ENCODE assay signal across 9 cellular contexts in genomic region chr9:137156567-137157375, GRCh38. TPM values are rescaled to one million over a fixed set of nuclear protein-coding genes. Genes with fewer than 3 reads are reported as not detected.
DNase-seq lines count a peak whose midpoint lies in the region; ATAC-seq and TF ChIP-seq lines count a peak whose summit lies in the region.
"Had no signal": no experiment of that assay in that cellular context is flagged by ENCODE, and none has a peak within 500 bp of the region (broad histone marks: within the 10 kb centered on the region; RNA-seq: fewer than 3 reads in every experiment).

No MANE protein-coding gene starts in this region.

- peaks cover 13 to 24% of the 10 kb centered on the region in 2 donors for H3K27me3 ChIP-seq in right atrium auricular region
- H3K27me3 ChIP-seq in spleen (replicated peaks in 1 of 7), result peaks cover 3 to 75% (median 63%) of the 10 kb centered on the region in 7 donors

- no peaks in the 10 kb centered on the region for H3K36me3 Mint-ChIP-seq in activated CD4-positive, alpha-beta memory T cell treated with anti-CD3 and anti-CD28 coated beads for 36 hours

- intact Hi-C loops in Right ventricle myocardium inferior (cut with DNase I), result no loop called here
- intact Hi-C loops in activated CD4-positive, alpha-beta memory T cell treated with anti-CD3 and anti-CD28 coated beads for 36 hours (cut with micrococcal nuclease), result no loop called here
- intact Hi-C loops in spleen (cut with DNase I; ENCODE audit: low total_unique reads), result no loop called here

- no peak overlapping the region for H3K27ac ChIP-seq in right atrium auricular region
- H3K27ac ChIP-seq in spleen, result no peak overlapping the region

- DNase-seq in Right ventricle myocardium inferior (ENCODE audit: missing footprints), result peak; percentile 74
- DNase-seq in right atrium auricular region (ENCODE audit: low spot score), result no peak
- DNase-seq in activated CD4-positive, alpha-beta memory T cell treated with anti-CD3 and anti-CD28 coated beads for 36 hours, result peak; percentile 69
- no peak for DNase-seq in spleen
- no peak for DNase-seq in GM19240 (ENCODE audit: insufficient read length, low spot score)
- no peak for DNase-seq in globus pallidus (ENCODE audit: low spot score)

- H3K4me3 ChIP-seq in right atrium auricular region (peak overlapping the region in 1 of 2 donors; percentile 16), spleen (peak overlapping the region in 5 of 8 donors; percentile 17 to 55 (median 19))

- ATAC-seq in Right ventricle myocardium inferior (no peak), esophagus mucosa (peak; percentile 72), GM18907 (IDR thresholded peaks at IDR 0.05; ENCODE audit: unreplicated experiment) (no peak)

- 0 to 11% (median 4%) methylated on average over 12 to 65 of the region's 65 CpGs for WGBS in spleen, 5 donors

- CTCF ChIA-PET in activated CD4-positive, alpha-beta memory T cell treated with anti-CD3 and anti-CD28 coated beads for 36 hours (lab: Charles Lee), result interaction anchor here (0.6 to 1.7 kb wide), 6 partner anchors 19 to 266 kb away, joined by 3 to 7 read pairs (median 3); partner anchors contain the start of genes EXD3, NPDC1 and RNF224

- H3K9me3 ChIP-seq in right atrium auricular region (no peaks in the 10 kb centered on the region), spleen (no peaks in the 10 kb centered on the region)

- no peak for TF ChIP-seq POLR2A in spleen (IDR thresholded peaks at IDR 0.05)

- H3K4me1 Mint-ChIP-seq in activated CD4-positive, alpha-beta memory T cell treated with anti-CD3 and anti-CD28 coated beads for 36 hours (ENCODE audit: low read depth), result peaks cover 9% of the 10 kb centered on the region

- POLR2A ChIA-PET in activated CD4-positive, alpha-beta memory T cell treated with anti-CD3 and anti-CD28 coated beads for 36 hours (lab: Charles Lee), result no interaction called here

- H3K36me3 ChIP-seq in right atrium auricular region (no peaks in the 10 kb centered on the region), spleen (no peaks in the 10 kb centered on the region)

- H3K4me3 Mint-ChIP-seq in activated CD4-positive, alpha-beta memory T cell treated with anti-CD3 and anti-CD28 coated beads for 36 hours, result peak overlapping the region; percentile 44

- H3K4me1 ChIP-seq in right atrium auricular region (peaks cover 0 to 18% of the 10 kb centered on the region in 2 donors), spleen (peaks cover 0 to 32% (median 10%) of the 10 kb centered on the region in 6 donors)

- H3K9me3 Mint-ChIP-seq in activated CD4-positive, alpha-beta memory T cell treated with anti-CD3 and anti-CD28 coated beads for 36 hours, result no peaks in the 10 kb centered on the region

- TF ChIP-seq CTCF in right atrium auricular region (IDR thresholded peaks at IDR 0.05), result no peak
- no peak for TF ChIP-seq CTCF in spleen (IDR thresholded peaks at IDR 0.05 in 8 of 11, conservative IDR thresholded peaks at IDR 0.05 in 3 of 11)

- peaks cover 29% of the 10 kb centered on the region for H3K27me3 Mint-ChIP-seq in activated CD4-positive, alpha-beta memory T cell treated with anti-CD3 and anti-CD28 coated beads for 36 hours

- H3K27ac Mint-ChIP-seq in activated CD4-positive, alpha-beta memory T cell treated with anti-CD3 and anti-CD28 coated beads for 36 hours, result no peak overlapping the region

RNA-seq across cellular contexts. Expression of gene LRRC26, which starts 13.1 kb away (rescaled TPM):
- not detected for total RNA-seq in Right ventricle myocardium inferior
- not detected for total RNA-seq in right atrium auricular region
- total RNA-seq in activated CD4-positive, alpha-beta memory T cell treated with anti-CD3 and anti-CD28 coated beads for 36 hours, result not detected
- total RNA-seq in esophagus mucosa, result 1.6 TPM
- total RNA-seq in spleen, result under 1 TPM in 2 of 7 donors, not detected in 5; 0.28 to 0.60 TPM
- polyA plus RNA-seq in spleen, result under 1 TPM in 1 of 3 donors, not detected in 2; 0.06 TPM
- total RNA-seq: epithelial cell of proximal tubule had no signal

RNA-seq across cellular contexts. Expression of gene TMEM210, which starts 15.1 kb away (rescaled TPM):
- total RNA-seq in Right ventricle myocardium inferior (not detected), right atrium auricular region (not detected), esophagus mucosa (not detected), spleen (not detected)
- total RNA-seq in activated CD4-positive, alpha-beta memory T cell treated with anti-CD3 and anti-CD28 coated beads for 36 hours, result not detected
- polyA plus RNA-seq in spleen, result not detected
- total RNA-seq: epithelial cell of proximal tubule had no signal

RNA-seq across cellular contexts. Expression of gene GRIN1, which starts 17.8 kb away (rescaled TPM):
- total RNA-seq in Right ventricle myocardium inferior (not detected), right atrium auricular region (not detected), esophagus mucosa (0.12 TPM), spleen (under 1 TPM in 1 of 7 donors, not detected in 6; 0.70 TPM)
- total RNA-seq in activated CD4-positive, alpha-beta memory T cell treated with anti-CD3 and anti-CD28 coated beads for 36 hours, result not detected
- under 1 TPM; 0.03 to 0.07 (median 0.03) TPM for polyA plus RNA-seq in spleen
- total RNA-seq: epithelial cell of proximal tubule had no signal

RNA-seq across cellular contexts. Expression of gene ANAPC2, which starts 31.6 kb away (rescaled TPM):
- total RNA-seq in Right ventricle myocardium inferior (35.0 TPM), right atrium auricular region (10 to 100 TPM; 10.8 to 12.1 TPM), esophagus mucosa (25.0 TPM), spleen (10 to 100 TPM; 38.4 to 93.0 (median 62.2) TPM)
- 10 to 100 TPM; 36.3 to 36.9 TPM for total RNA-seq in activated CD4-positive, alpha-beta memory T cell treated with anti-CD3 and anti-CD28 coated beads for 36 hours
- 10 to 100 TPM; 27.8 to 67.4 (median 48.5) TPM for polyA plus RNA-seq in spleen

RNA-seq across cellular contexts. Expression of gene SSNA1, which starts 31.7 kb away (rescaled TPM):
- total RNA-seq in Right ventricle myocardium inferior, result 70.7 TPM
- total RNA-seq in right atrium auricular region, result 10 to 100 TPM; 67.1 to 72.0 TPM
- 10 to 100 TPM; 58.9 to 62.1 TPM for total RNA-seq in activated CD4-positive, alpha-beta memory T cell treated with anti-CD3 and anti-CD28 coated beads for 36 hours
- total RNA-seq in esophagus mucosa, result 86.8 TPM
- total RNA-seq in spleen, result 10 to 100 TPM; 38.2 to 54.3 (median 43.0) TPM
- 100 to 1,000 TPM in 1 of 3 donors, 10 to 100 TPM in 2; 82.0 to 109 (median 99.6) TPM for polyA plus RNA-seq in spleen

Comparison
In these comparisons a context has a peak if more than half of its experiments do, and no peak if none do; other contexts are left out.
1. DNase-seq: peak in Right ventricle myocardium inferior (single experiment) and activated CD4-positive, alpha-beta memory T cell treated with anti-CD3 and anti-CD28 coated beads for 36 hours (single experiment); none in right atrium auricular region (single experiment), spleen (single experiment), GM19240 (single experiment) and globus pallidus (single experiment).